ENCODE assay signal across 13 cellular contexts in the genomic region with DNA sequence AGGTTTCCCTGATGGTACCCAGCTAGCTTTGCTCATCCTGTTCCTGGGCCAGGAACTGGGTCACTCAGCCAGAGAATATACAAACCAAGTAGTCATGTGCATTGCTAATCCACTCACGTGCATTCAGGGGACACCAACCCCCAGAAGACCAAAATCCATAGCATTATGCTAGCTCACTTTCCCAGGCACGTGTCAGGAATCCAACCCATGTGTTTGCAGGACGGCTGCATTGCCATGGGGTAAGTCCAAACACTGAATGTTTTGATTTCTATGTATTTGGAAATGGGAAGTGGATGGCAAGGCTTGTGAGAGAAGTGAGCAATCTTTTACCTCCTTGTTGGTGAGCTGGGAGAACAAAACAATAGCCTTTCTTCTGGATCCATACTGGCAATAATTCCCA.
DNase-seq lines count a peak whose midpoint lies in the region; ATAC-seq and TF ChIP-seq lines count a peak whose summit lies in the region.
"Had no signal": no experiment of that assay in that cellular context is flagged by ENCODE, and none has a peak within 500 bp of the region (broad histone marks: within the 10 kb centered on the region; RNA-seq: fewer than 3 reads in every experiment).

No MANE protein-coding gene starts in this region.

- no peak for TF ChIP-seq CTCF in WTC11 (IDR thresholded peaks at IDR 0.05)

- no peaks in the 10 kb centered on the region for H3K9me3 Mint-ChIP-seq in activated CD4-positive, alpha-beta T cell treated with anti-CD3 and anti-CD28 coated beads for 36 hours (ENCODE audit: low read depth)
- H3K9me3 Mint-ChIP-seq in WTC11, result peaks cover 12% of the 10 kb centered on the region; the same call in 1 of the 2 replicates
- H3K9me3 Mint-ChIP-seq: activated naive CD4-positive, alpha-beta T cell treated with anti-CD3 and anti-CD28 coated beads, Interleukin-2, amount 50 U/mL, for 24 hours had no signal

- H3K36me3 ChIP-seq in aorta (ENCODE audit: control insufficient read depth in 1 of 2, insufficient read depth in 2 of 2, low read length in 1 of 2), result no peaks in the 10 kb centered on the region

- no peak for DNase-seq in activated CD4-positive, alpha-beta T cell treated with anti-CD3 and anti-CD28 coated beads for 36 hours
- DNase-seq in activated CD4-positive, alpha-beta T cell treated with anti-CD3 and anti-CD28 coated beads for 48 hours, result no peak
- DNase-seq in WTC11 (ENCODE audit: low spot score) (no peak), kidney tubule cell (ENCODE audit: low spot score) (peak; percentile 10), aorta (no peak), substantia nigra (lab: John Stamatoyannopoulos, UW) (no peak), LoVo (ENCODE audit: low spot score) (no peak)
- DNase-seq: mucosa of descending colon, NCI-H1417 treated with DMSO at 0.1 percent for 48 hours, psoas muscle had no signal

- POLR2A ChIA-PET in activated CD4-positive, alpha-beta T cell treated with anti-CD3 and anti-CD28 coated beads for 36 hours (lab: Charles Lee), result interaction anchor here (0.6 to 1.2 kb wide), 2 partner anchors 109 to 272 kb away, joined by 3 read pairs; no protein-coding TSS in a partner anchor
- POLR2A ChIA-PET in WTC11 (lab: Charles Lee), result interaction anchor here (0.6 to 1.7 kb wide), 2 partner anchors 10 to 12 kb away, joined by 3 to 5 read pairs; no protein-coding TSS in a partner anchor

- H3K36me3 Mint-ChIP-seq in activated CD4-positive, alpha-beta T cell treated with anti-CD3 and anti-CD28 coated beads for 36 hours (ENCODE audit: low read depth), result peaks cover 10% of the 10 kb centered on the region
- peaks cover 33% of the 10 kb centered on the region for H3K36me3 Mint-ChIP-seq in WTC11

- H3K4me3 ChIP-seq in aorta (ENCODE audit: low read length in 2 of 2), result no peak overlapping the region
- H3K4me3 ChIP-seq: mucosa of descending colon, psoas muscle had no signal

- intact Hi-C loops in activated CD4-positive, alpha-beta T cell treated with anti-CD3 and anti-CD28 coated beads for 36 hours (cut with DNase I, micrococcal nuclease), result no loop called here
- intact Hi-C loops in aorta (cut with DNase I), result no loop called here

- 25 to 26% methylated on average over 3 of the region's 3 CpGs for WGBS in aorta, 2 donors

- no peaks in the 10 kb centered on the region for H3K27me3 ChIP-seq in aorta (ENCODE audit: control insufficient read depth in 1 of 2, insufficient read depth in 2 of 2, low read length in 1 of 2)

- H3K27me3 Mint-ChIP-seq in activated CD4-positive, alpha-beta T cell treated with anti-CD3 and anti-CD28 coated beads for 36 hours, result no peaks in the 10 kb centered on the region
- H3K27me3 Mint-ChIP-seq in WTC11 (ENCODE audit: low read depth), result no peaks in the 10 kb centered on the region
- H3K27me3 Mint-ChIP-seq: activated naive CD4-positive, alpha-beta T cell treated with anti-CD3 and anti-CD28 coated beads, Interleukin-2, amount 50 U/mL, for 24 hours had no signal

- H3K27ac ChIP-seq in aorta (ENCODE audit: low read depth in 1 of 2, low read length in 2 of 2), result no peak overlapping the region
- no peak overlapping the region for H3K27ac ChIP-seq in substantia nigra (ENCODE audit: low read depth, low read length, poor library complexity, severe bottlenecking)
- H3K27ac ChIP-seq: psoas muscle had no signal

- H3K4me1 Mint-ChIP-seq in activated CD4-positive, alpha-beta T cell treated with anti-CD3 and anti-CD28 coated beads for 36 hours, result peaks cover 48% of the 10 kb centered on the region
- peaks cover 49% of the 10 kb centered on the region for H3K4me1 Mint-ChIP-seq in WTC11

- H3K9me3 ChIP-seq in aorta (ENCODE audit: control insufficient read depth, low read length), result no peaks in the 10 kb centered on the region
- H3K9me3 ChIP-seq: mucosa of descending colon, psoas muscle had no signal

- CTCF ChIA-PET in activated CD4-positive, alpha-beta T cell treated with anti-CD3 and anti-CD28 coated beads for 36 hours (lab: Charles Lee), result interaction anchor here (0.6 to 0.7 kb wide), 2 partner anchors 301 to 409 kb away, joined by 3 to 4 read pairs; no protein-coding TSS in a partner anchor
- CTCF ChIA-PET in WTC11 (lab: Charles Lee), result no interaction called here

- no peak overlapping the region for H3K4me3 Mint-ChIP-seq in activated CD4-positive, alpha-beta T cell treated with anti-CD3 and anti-CD28 coated beads for 36 hours
- no peak overlapping the region for H3K4me3 Mint-ChIP-seq in WTC11
- H3K4me3 Mint-ChIP-seq: activated naive CD4-positive, alpha-beta T cell treated with anti-CD3 and anti-CD28 coated beads, Interleukin-2, amount 50 U/mL, for 24 hours had no signal

- peak overlapping the region; percentile 26 for H3K27ac Mint-ChIP-seq in activated CD4-positive, alpha-beta T cell treated with anti-CD3 and anti-CD28 coated beads for 36 hours
- H3K27ac Mint-ChIP-seq in WTC11, result peak overlapping the region; percentile 74
- H3K27ac Mint-ChIP-seq: activated naive CD4-positive, alpha-beta T cell treated with anti-CD3 and anti-CD28 coated beads, Interleukin-2, amount 50 U/mL, for 24 hours had no signal

- no peaks in the 10 kb centered on the region for H3K4me1 ChIP-seq in aorta (ENCODE audit: control insufficient read depth in 1 of 2, insufficient read depth in 2 of 2, low read length in 2 of 2)

- no peak for ATAC-seq in activated CD4-positive, alpha-beta T cell treated with anti-CD3 and anti-CD28 coated beads for 36 hours
- ATAC-seq in WTC11 (no peak), aorta (ENCODE audit: low FRiP score) (peak; percentile 26), HG03521 (IDR thresholded peaks at IDR 0.05; ENCODE audit: unreplicated experiment) (no peak)
- ATAC-seq: PC-3 had no signal

TF ChIP-seq in WTC11, 78 proteins besides CTCF, POLR2A, EP300 and RAD21:
- TF ChIP-seq IRF2 (CRISPR knock-in tag; IDR thresholded peaks at IDR 0.05; ENCODE audit: borderline replicate concordance, low read depth) (no peak), FOXJ3 (CRISPR knock-in tag; IDR thresholded peaks at IDR 0.05; ENCODE audit: borderline replicate concordance) (no peak), ZNF416 (CRISPR knock-in tag; IDR thresholded peaks at IDR 0.05) (no peak), ATF1 (CRISPR knock-in tag; IDR thresholded peaks at IDR 0.05) (no peak)
- TF ChIP-seq, protein P1, sequence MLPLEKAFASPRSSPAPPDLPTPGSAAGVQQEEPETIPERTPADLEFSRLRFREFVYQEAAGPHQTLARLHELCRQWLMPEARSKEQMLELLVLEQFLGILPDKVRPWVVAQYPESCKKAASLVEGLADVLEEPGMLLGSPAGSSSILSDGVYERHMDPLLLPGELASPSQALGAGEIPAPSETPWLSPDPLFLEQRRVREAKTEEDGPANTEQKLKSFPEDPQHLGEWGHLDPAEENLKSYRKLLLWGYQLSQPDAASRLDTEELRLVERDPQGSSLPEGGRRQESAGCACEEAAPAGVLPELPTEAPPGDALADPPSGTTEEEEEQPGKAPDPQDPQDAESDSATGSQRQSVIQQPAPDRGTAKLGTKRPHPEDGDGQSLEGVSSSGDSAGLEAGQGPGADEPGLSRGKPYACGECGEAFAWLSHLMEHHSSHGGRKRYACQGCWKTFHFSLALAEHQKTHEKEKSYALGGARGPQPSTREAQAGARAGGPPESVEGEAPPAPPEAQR (CRISPR knock-in tag; IDR thresholded peaks at IDR 0.05), result no peak
